In the genomic region with DNA sequence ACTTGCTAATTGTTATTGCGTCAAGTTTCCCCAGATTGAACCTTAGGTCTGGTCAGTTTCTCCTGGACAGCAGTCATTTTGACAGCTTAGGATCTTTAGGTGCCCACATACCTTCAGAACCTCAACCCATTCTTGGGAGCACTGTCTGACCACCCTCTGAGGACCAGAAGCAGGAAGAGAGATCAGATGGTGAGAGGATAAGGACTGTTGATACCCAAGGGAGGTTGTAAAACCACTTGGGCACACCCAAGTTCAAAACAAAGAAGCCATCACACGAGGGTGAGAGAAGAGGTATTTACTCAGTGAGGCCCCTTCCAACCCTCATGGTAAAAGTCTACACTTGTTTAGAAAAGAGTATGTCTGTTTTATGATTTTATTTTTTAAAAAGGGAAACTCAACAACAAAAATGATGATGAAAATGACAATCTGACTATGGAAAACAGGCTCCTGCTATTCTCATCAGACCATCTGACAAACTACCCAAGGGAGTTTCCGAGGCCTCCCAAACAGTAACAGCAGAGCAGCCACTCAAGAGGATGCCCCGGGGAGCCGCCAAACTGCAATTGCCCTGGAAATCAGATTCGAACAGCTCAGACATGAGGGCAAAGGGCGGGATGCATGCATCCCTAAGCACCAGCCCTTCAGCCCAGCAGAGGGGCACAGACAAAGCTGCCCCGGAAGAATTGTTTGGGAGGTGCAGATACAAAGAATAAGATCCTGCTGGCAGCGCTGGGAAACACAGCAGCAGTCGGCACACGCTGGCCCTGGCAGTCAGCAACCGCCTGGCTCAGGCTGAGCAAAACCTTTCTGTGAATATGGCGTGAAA, we compare ENCODE assay signal across 2 cellular contexts.
TF ChIP-seq lines count a peak whose summit lies in the region.

No MANE protein-coding gene starts in this region.

TF ChIP-seq in IMR-90, 13 proteins besides CTCF, POLR2A, EP300 and RAD21 (continued from another document):
- TF ChIP-seq MXI1 (IDR thresholded peaks at IDR 0.05; ENCODE audit: borderline replicate concordance, low read depth, low read length) (no peak), CEBPB (IDR thresholded peaks at IDR 0.05; ENCODE audit: low read depth, low read length) (no peak), NFE2L2 (IDR thresholded peaks at IDR 0.05; ENCODE audit: low read depth, low read length) (no peak), RCOR1 (IDR thresholded peaks at IDR 0.05; ENCODE audit: insufficient replicate concordance, low read length) (no peak), MAZ (IDR thresholded peaks at IDR 0.05; ENCODE audit: borderline replicate concordance, low read depth, low read length) (no peak), MAFK (IDR thresholded peaks at IDR 0.05; ENCODE audit: low read depth, low read length) (no peak), FOS (IDR thresholded peaks at IDR 0.05; ENCODE audit: low read depth, low read length) (no peak), RFX5 (IDR thresholded peaks at IDR 0.05; ENCODE audit: low read depth, low read length) (no peak), CHD1 (IDR thresholded peaks at IDR 0.05; ENCODE audit: low read depth, low read length) (no peak)
- TF ChIP-seq, protein P1, sequence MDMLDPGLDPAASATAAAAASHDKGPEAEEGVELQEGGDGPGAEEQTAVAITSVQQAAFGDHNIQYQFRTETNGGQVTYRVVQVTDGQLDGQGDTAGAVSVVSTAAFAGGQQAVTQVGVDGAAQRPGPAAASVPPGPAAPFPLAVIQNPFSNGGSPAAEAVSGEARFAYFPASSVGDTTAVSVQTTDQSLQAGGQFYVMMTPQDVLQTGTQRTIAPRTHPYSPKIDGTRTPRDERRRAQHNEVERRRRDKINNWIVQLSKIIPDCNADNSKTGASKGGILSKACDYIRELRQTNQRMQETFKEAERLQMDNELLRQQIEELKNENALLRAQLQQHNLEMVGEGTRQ (IDR thresholded peaks at IDR 0.05; ENCODE audit: low read depth, low read length) = no peak
- TF ChIP-seq, protein P2, sequence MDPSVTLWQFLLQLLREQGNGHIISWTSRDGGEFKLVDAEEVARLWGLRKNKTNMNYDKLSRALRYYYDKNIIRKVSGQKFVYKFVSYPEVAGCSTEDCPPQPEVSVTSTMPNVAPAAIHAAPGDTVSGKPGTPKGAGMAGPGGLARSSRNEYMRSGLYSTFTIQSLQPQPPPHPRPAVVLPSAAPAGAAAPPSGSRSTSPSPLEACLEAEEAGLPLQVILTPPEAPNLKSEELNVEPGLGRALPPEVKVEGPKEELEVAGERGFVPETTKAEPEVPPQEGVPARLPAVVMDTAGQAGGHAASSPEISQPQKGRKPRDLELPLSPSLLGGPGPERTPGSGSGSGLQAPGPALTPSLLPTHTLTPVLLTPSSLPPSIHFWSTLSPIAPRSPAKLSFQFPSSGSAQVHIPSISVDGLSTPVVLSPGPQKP (IDR thresholded peaks at IDR 0.05; ENCODE audit: borderline replicate concordance, low read depth, low read length) = no peak

TF ChIP-seq in neural cell, 6 proteins besides CTCF, POLR2A, EP300 and RAD21 (continued from another document):
- TF ChIP-seq SMC3 (conservative IDR thresholded peaks at IDR 0.05; ENCODE audit: poor library complexity) = no peak
